Comparison of ENCODE assay signal across 31 cellular contexts in the genomic region with DNA sequence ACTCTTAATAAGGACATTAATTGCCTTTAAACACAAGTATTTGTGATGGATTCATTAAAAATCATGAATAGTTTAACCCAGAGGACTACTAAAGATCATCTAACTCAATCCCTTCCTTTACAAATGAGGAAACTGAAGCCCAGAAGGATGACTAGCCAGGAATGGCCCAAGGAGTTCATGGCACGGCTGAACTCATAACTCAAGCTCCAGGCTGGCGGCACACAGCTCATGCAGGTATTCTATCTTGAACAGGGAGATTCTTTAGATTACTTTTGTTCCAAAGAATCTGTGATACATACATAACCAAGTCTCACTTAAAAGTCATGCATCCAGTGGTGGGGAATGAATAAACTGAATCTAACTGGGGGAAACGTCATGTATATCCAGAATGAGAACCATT.
"Had no signal": no experiment of that assay in that cellular context is flagged by ENCODE, and none has a peak within 500 bp of the region (broad histone marks: within the 10 kb centered on the region; RNA-seq: fewer than 3 reads in every experiment).

No MANE protein-coding gene starts in this region.

- H3K4me1 ChIP-seq: adrenal gland, ascending aorta, breast epithelium, colonic mucosa had no signal

- H3K27me3 Mint-ChIP-seq: activated CD4-positive, alpha-beta memory T cell treated with anti-CD3 and anti-CD28 coated beads, Interleukin-2, amount 10 ng/mL, durations not matched to agents 7 days and 5 days; activated CD4-positive, alpha-beta T cell treated with anti-CD3 and anti-CD28 coated beads, Interleukin-2, amount 10 ng/mL, durations not matched to agents 7 days and 5 days; activated naive CD8-positive, alpha-beta T cell treated with anti-CD3 and anti-CD28 coated beads for 36 hours; activated naive CD8-positive, alpha-beta T cell treated with anti-CD3 and anti-CD28 coated beads, Interleukin-2, amount 50 U/mL, for 24 hours; activated T-cell treated with anti-CD3 and anti-CD28 coated beads, Interleukin-2, amount 50 U/mL, for 24 hours; brain had no signal

- H3K4me3 ChIP-seq: adrenal gland, ascending aorta, breast epithelium, cardiac muscle cell, colonic mucosa, esophagus squamous epithelium had no signal

- H3K27ac ChIP-seq: adrenal gland, ascending aorta, breast epithelium, cardiac muscle cell, colonic mucosa, epithelial cell of prostate had no signal

- H3K4me3 Mint-ChIP-seq: activated CD4-positive, alpha-beta memory T cell treated with anti-CD3 and anti-CD28 coated beads, Interleukin-2, amount 10 ng/mL, durations not matched to agents 7 days and 5 days; activated CD4-positive, alpha-beta T cell treated with anti-CD3 and anti-CD28 coated beads, Interleukin-2, amount 10 ng/mL, durations not matched to agents 7 days and 5 days; activated naive CD8-positive, alpha-beta T cell treated with anti-CD3 and anti-CD28 coated beads for 36 hours; activated naive CD8-positive, alpha-beta T cell treated with anti-CD3 and anti-CD28 coated beads, Interleukin-2, amount 50 U/mL, for 24 hours; activated T-cell treated with anti-CD3 and anti-CD28 coated beads, Interleukin-2, amount 50 U/mL, for 24 hours; activated T-cell treated with anti-CD3 and anti-CD28 coated beads, Interleukin-2, amount 50 U/mL, for 72 hours; brain had no signal

- ATAC-seq: activated naive CD8-positive, alpha-beta T cell treated with anti-CD3 and anti-CD28 coated beads, Interleukin-2, amount 50 U/mL, for 24 hours; activated T-cell treated with anti-CD3 and anti-CD28 coated beads, Interleukin-2, amount 50 U/mL, for 72 hours had no signal

- H3K27me3 ChIP-seq: adrenal gland, ascending aorta, breast epithelium, cardiac muscle cell, colonic mucosa, esophagus squamous epithelium had no signal

- H3K9me3 ChIP-seq: adrenal gland, ascending aorta, breast epithelium, colonic mucosa, esophagus squamous epithelium had no signal

- H3K9me3 Mint-ChIP-seq: activated CD4-positive, alpha-beta T cell treated with anti-CD3 and anti-CD28 coated beads, Interleukin-2, amount 10 ng/mL, durations not matched to agents 7 days and 5 days had no signal

- FAIRE-seq: endothelial cell of umbilical vein had no signal

- H3K36me3 Mint-ChIP-seq: brain had no signal

- H3K4me1 Mint-ChIP-seq: activated CD4-positive, alpha-beta memory T cell treated with anti-CD3 and anti-CD28 coated beads, Interleukin-2, amount 10 ng/mL, durations not matched to agents 7 days and 5 days; activated CD4-positive, alpha-beta T cell treated with anti-CD3 and anti-CD28 coated beads, Interleukin-2, amount 10 ng/mL, durations not matched to agents 7 days and 5 days; activated naive CD8-positive, alpha-beta T cell treated with anti-CD3 and anti-CD28 coated beads for 36 hours; activated naive CD8-positive, alpha-beta T cell treated with anti-CD3 and anti-CD28 coated beads, Interleukin-2, amount 50 U/mL, for 24 hours had no signal

- H3K27ac Mint-ChIP-seq: activated CD4-positive, alpha-beta memory T cell treated with anti-CD3 and anti-CD28 coated beads, Interleukin-2, amount 10 ng/mL, durations not matched to agents 7 days and 5 days; activated CD4-positive, alpha-beta T cell treated with anti-CD3 and anti-CD28 coated beads, Interleukin-2, amount 10 ng/mL, durations not matched to agents 7 days and 5 days; activated naive CD8-positive, alpha-beta T cell treated with anti-CD3 and anti-CD28 coated beads for 36 hours; activated naive CD8-positive, alpha-beta T cell treated with anti-CD3 and anti-CD28 coated beads, Interleukin-2, amount 50 U/mL, for 24 hours; activated T-cell treated with anti-CD3 and anti-CD28 coated beads, Interleukin-2, amount 50 U/mL, for 24 hours; activated T-cell treated with anti-CD3 and anti-CD28 coated beads, Interleukin-2, amount 50 U/mL, for 72 hours; brain had no signal

- DNase-seq: activated CD4-positive, alpha-beta memory T cell treated with anti-CD3 and anti-CD28 coated beads, Interleukin-2, amount 10 ng/mL, durations not matched to agents 7 days and 5 days; activated CD4-positive, alpha-beta T cell treated with anti-CD3 and anti-CD28 coated beads for 4 hours; activated CD4-positive, alpha-beta T cell treated with anti-CD3 and anti-CD28 coated beads, Interleukin-2, amount 10 ng/mL, durations not matched to agents 7 days and 5 days; activated CD4-positive, alpha-beta T cell treated with anti-CD3 and anti-CD28 coated beads, Interleukin-2, amount 50 U/mL, for 4 hours; activated CD4-positive, CD25-positive, alpha-beta regulatory T cell; activated CD4-positive, CD25-positive, alpha-beta regulatory T cell treated with anti-CD3 and anti-CD28 coated beads, Interleukin-2, amount 50 U/mL, for 72 hours; activated CD8-positive, alpha-beta memory T cell treated with anti-CD3 and anti-CD28 coated beads, Interleukin-2, amount 50 U/mL, for 48 hours; activated effector memory CD4-positive, alpha-beta T cell treated with Interleukin-2 at 50 U/mL for 16 hours; activated gamma-delta T cell treated with Interleukin-2 at 50 U/mL for 16 hours; activated naive CD4-positive, alpha-beta T cell treated with anti-CD3 and anti-CD28 coated beads, Interleukin-2, amount 50 U/mL, for 16 hours; activated naive CD4-positive, alpha-beta T cell treated with Interleukin-2 at 50 U/mL for 16 hours; activated naive CD8-positive, alpha-beta T cell treated with anti-CD3 and anti-CD28 coated beads for 36 hours; activated naive CD8-positive, alpha-beta T cell treated with anti-CD3 and anti-CD28 coated beads, Interleukin-2, amount 50 U/mL, for 24 hours; activated T-cell treated with anti-CD3 and anti-CD28 coated beads for 4 hours; activated T-cell treated with anti-CD3 and anti-CD28 coated beads, Interleukin-2, amount 50 U/mL, for 24 hours; activated T-cell treated with anti-CD3 and anti-CD28 coated beads, Interleukin-2, amount 50 U/mL, for 72 hours; adrenal gland; central memory CD4-positive, alpha-beta T cell; cerebellar nuclear complex; colonic mucosa; effector CD8-positive, alpha-beta T cell; esophagus squamous epithelium; foreskin melanocyte; head of caudate nucleus; T-helper 2 cell had no signal

- H3K36me3 ChIP-seq: adrenal gland, ascending aorta, breast epithelium, cardiac muscle cell, colonic mucosa, esophagus squamous epithelium had no signal
